Comparison of ENCODE assay signal across 22 cellular contexts in genomic region chr1:38932496-38933014, GRCh38. TPM values are rescaled to one million over a fixed set of nuclear protein-coding genes. Genes with fewer than 3 reads are reported as not detected.
DNase-seq lines count a peak whose midpoint lies in the region; ATAC-seq lines count a peak whose summit lies in the region.
"Had no signal": no experiment of that assay in that cellular context is flagged by ENCODE, and none has a peak within 500 bp of the region (broad histone marks: within the 10 kb centered on the region; RNA-seq: fewer than 3 reads in every experiment).

No MANE protein-coding gene starts in this region.

- DNase-seq in activated T-cell treated with anti-CD3 and anti-CD28 coated beads for 48 hours (ENCODE audit: low read depth) (peak; percentile 8), C1 segment of cervical spinal cord (lab: John Stamatoyannopoulos, UW) (no peak), COLO668 (lab: John Stamatoyannopoulos, UW; ENCODE audit: unreplicated experiment) (no peak)
- DNase-seq in activated T-cell treated with anti-CD3 and anti-CD28 coated beads, Interleukin-2, amount 50 U/mL, for 1 hour, result no peak
- peak; percentile 20 for DNase-seq in stimulated activated CD4-positive, alpha-beta T cell treated with anti-CD3 and anti-CD28 coated beads, Interleukin-4, amount 100 ng/mL, for 24 hours
- no peak for DNase-seq in stimulated activated CD4-positive, alpha-beta T cell treated with anti-CD3 and anti-CD28 coated beads, Interleukin-4, amount 100 ng/mL, for 1 hour
- peak; percentile 27 for DNase-seq in stimulated activated CD8-positive, alpha-beta memory T cell treated with anti-CD3 and anti-CD28 coated beads, Interleukin-4, amount 100 ng/mL, for 48 hours
- DNase-seq: BE2C; Caco-2; CD4-positive, alpha-beta T cell; DMS 273 treated with DMSO at 0.1 percent for 48 hours; DMS79 treated with DMSO at 0.1 percent for 48 hours; Kasumi-1; NCI-H1694; NCI-H2081; NCI-H2171; NCI-H524 treated with DMSO at 0.1 percent for 48 hours; NCI-H82 had no signal

- peak overlapping the region; percentile 38 for H3K4me3 Mint-ChIP-seq in activated T-helper 17 cell treated with anti-CD3 and anti-CD28 coated beads, Interleukin-2, amount 50 U/mL, for 72 hours
- H3K4me3 Mint-ChIP-seq: CD4-positive, alpha-beta T cell had no signal

- peak; percentile 88 for ATAC-seq in activated T-helper 17 cell treated with anti-CD3 and anti-CD28 coated beads, Interleukin-2, amount 50 U/mL, for 72 hours (replicated peaks)
- ATAC-seq: Panc1 had no signal

- peak overlapping the region; percentile 77 for H3K27ac Mint-ChIP-seq in activated T-helper 17 cell treated with anti-CD3 and anti-CD28 coated beads, Interleukin-2, amount 50 U/mL, for 72 hours
- H3K27ac Mint-ChIP-seq: CD4-positive, alpha-beta T cell had no signal

- H3K9me3 Mint-ChIP-seq in activated T-helper 17 cell treated with anti-CD3 and anti-CD28 coated beads, Interleukin-2, amount 50 U/mL, for 72 hours, result no peaks in the 10 kb centered on the region
- H3K9me3 Mint-ChIP-seq: CD4-positive, alpha-beta T cell had no signal

- H3K4me1 Mint-ChIP-seq in activated T-helper 17 cell treated with anti-CD3 and anti-CD28 coated beads, Interleukin-2, amount 50 U/mL, for 72 hours, result peaks cover 5% of the 10 kb centered on the region

- no peaks in the 10 kb centered on the region for H3K27me3 Mint-ChIP-seq in activated T-helper 17 cell treated with anti-CD3 and anti-CD28 coated beads, Interleukin-2, amount 50 U/mL, for 72 hours
- H3K27me3 Mint-ChIP-seq: CD4-positive, alpha-beta T cell had no signal

- H3K36me3 Mint-ChIP-seq in activated T-helper 17 cell treated with anti-CD3 and anti-CD28 coated beads, Interleukin-2, amount 50 U/mL, for 72 hours (ENCODE audit: low read depth), result no peaks in the 10 kb centered on the region

RNA-seq across cellular contexts. Expression of gene RHBDL2, which starts 9.1 kb away (rescaled TPM):
- total RNA-seq in activated T-helper 17 cell treated with anti-CD3 and anti-CD28 coated beads, Interleukin-2, amount 50 U/mL, for 72 hours, result not detected
- total RNA-seq: A673; Caco-2; CD4-positive, alpha-beta T cell had no signal

RNA-seq across cellular contexts. Expression of gene GJA9, which starts 51.2 kb away (rescaled TPM):
- not detected for total RNA-seq in activated T-helper 17 cell treated with anti-CD3 and anti-CD28 coated beads, Interleukin-2, amount 50 U/mL, for 72 hours
- total RNA-seq: A673; Caco-2; CD4-positive, alpha-beta T cell; MCF 10A had no signal

RNA-seq across cellular contexts. Expression of gene AKIRIN1, which starts 58.5 kb away (rescaled TPM):
- 10 to 100 TPM; 52.2 to 54.1 TPM for total RNA-seq in activated T-helper 17 cell treated with anti-CD3 and anti-CD28 coated beads, Interleukin-2, amount 50 U/mL, for 72 hours

RNA-seq across cellular contexts. Expression of gene MYCBP, which starts 59.4 kb away (rescaled TPM):
- total RNA-seq in activated T-helper 17 cell treated with anti-CD3 and anti-CD28 coated beads, Interleukin-2, amount 50 U/mL, for 72 hours, result 10 to 100 TPM; 15.5 to 40.5 TPM

Comparison
In these comparisons a context has a peak if more than half of its experiments do, and no peak if none do; other contexts are left out.
1. DNase-seq: peak in activated T-cell treated with anti-CD3 and anti-CD28 coated beads for 48 hours (single experiment), stimulated activated CD4-positive, alpha-beta T cell treated with anti-CD3 and anti-CD28 coated beads, Interleukin-4, amount 100 ng/mL, for 24 hours (single experiment) and stimulated activated CD8-positive, alpha-beta memory T cell treated with anti-CD3 and anti-CD28 coated beads, Interleukin-4, amount 100 ng/mL, for 48 hours (single experiment); none in activated T-cell treated with anti-CD3 and anti-CD28 coated beads, Interleukin-2, amount 50 U/mL, for 1 hour (single experiment), stimulated activated CD4-positive, alpha-beta T cell treated with anti-CD3 and anti-CD28 coated beads, Interleukin-4, amount 100 ng/mL, for 1 hour (single experiment), C1 segment of cervical spinal cord (0 of 14) and COLO668 (single experiment).